ENCODE assay signal across 32 cellular contexts in the genomic region with DNA sequence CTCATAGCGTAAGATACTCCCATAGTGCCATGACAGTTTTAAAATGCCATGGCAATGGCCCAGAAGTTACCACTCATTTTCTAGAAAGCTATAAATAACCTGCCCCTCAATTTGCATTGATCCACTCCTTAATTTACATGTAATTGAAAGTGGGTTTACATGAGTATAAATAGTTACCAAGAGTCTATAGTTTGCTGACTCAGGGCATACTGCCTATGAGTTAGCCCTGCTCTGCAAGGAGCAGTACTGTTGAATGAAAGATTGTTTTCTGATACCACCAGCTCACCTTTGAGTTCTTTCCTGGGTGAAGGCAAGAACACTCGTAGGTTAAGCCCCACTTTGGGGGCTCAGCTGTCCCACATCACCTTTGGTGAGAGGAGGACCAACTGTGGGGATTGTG. TPM values are rescaled to one million over a fixed set of nuclear protein-coding genes. Genes with fewer than 3 reads are reported as not detected.
"Had no signal": no experiment of that assay in that cellular context is flagged by ENCODE, and none has a peak within 500 bp of the region (broad histone marks: within the 10 kb centered on the region; RNA-seq: fewer than 3 reads in every experiment).

No MANE protein-coding gene starts in this region.

- H3K27me3 ChIP-seq: ascending aorta, foreskin keratinocyte had no signal

- H3K27ac Mint-ChIP-seq: activated CD4-positive, alpha-beta memory T cell treated with anti-CD3 and anti-CD28 coated beads, Interleukin-2, amount 10 ng/mL, durations not matched to agents 7 days and 5 days; activated CD4-positive, alpha-beta T cell treated with anti-CD3 and anti-CD28 coated beads, Interleukin-2, amount 10 ng/mL, durations not matched to agents 7 days and 5 days; activated naive CD4-positive, alpha-beta T cell treated with anti-CD3 and anti-CD28 coated beads, Interleukin-2, amount 10 ng/mL, durations not matched to agents 7 days and 5 days; activated naive CD4-positive, alpha-beta T cell treated with anti-CD3 and anti-CD28 coated beads, Interleukin-2, amount 50 U/mL, for 72 hours; activated naive CD8-positive, alpha-beta T cell treated with anti-CD3 and anti-CD28 coated beads, Interleukin-2, amount 10 ng/mL, durations not matched to agents 7 days and 5 days; activated T-cell treated with anti-CD3 and anti-CD28 coated beads, Interleukin-2, amount 50 U/mL, for 24 hours; activated T-cell treated with anti-CD3 and anti-CD28 coated beads, Interleukin-2, amount 50 U/mL, for 72 hours; brain; dendritic cell treated with granulocyte-macrophage colony-stimulating factor and Interleukin-4, amounts not matched to agents 40 ng/mL and 50 ng/mL, for 4 days; WTC11 had no signal

- H3K9me3 Mint-ChIP-seq: activated CD4-positive, alpha-beta memory T cell treated with anti-CD3 and anti-CD28 coated beads, Interleukin-2, amount 10 ng/mL, durations not matched to agents 7 days and 5 days; activated CD4-positive, alpha-beta T cell treated with anti-CD3 and anti-CD28 coated beads, Interleukin-2, amount 10 ng/mL, durations not matched to agents 7 days and 5 days; activated naive CD4-positive, alpha-beta T cell treated with anti-CD3 and anti-CD28 coated beads, Interleukin-2, amount 10 ng/mL, durations not matched to agents 7 days and 5 days; activated naive CD4-positive, alpha-beta T cell treated with anti-CD3 and anti-CD28 coated beads, Interleukin-2, amount 50 U/mL, for 72 hours; activated naive CD8-positive, alpha-beta T cell treated with anti-CD3 and anti-CD28 coated beads, Interleukin-2, amount 10 ng/mL, durations not matched to agents 7 days and 5 days; activated T-cell treated with anti-CD3 and anti-CD28 coated beads, Interleukin-2, amount 50 U/mL, for 24 hours; activated T-cell treated with anti-CD3 and anti-CD28 coated beads, Interleukin-2, amount 50 U/mL, for 72 hours; brain; dendritic cell treated with granulocyte-macrophage colony-stimulating factor and Interleukin-4, amounts not matched to agents 40 ng/mL and 50 ng/mL, for 4 days had no signal

- H3K27ac ChIP-seq: ascending aorta, breast epithelium, cardiac muscle cell, coronary artery, dorsolateral prefrontal cortex, esophagus muscularis mucosa, foreskin keratinocyte, gastrocnemius medialis, heart left ventricle had no signal

- H3K4me3 ChIP-seq: ascending aorta, breast epithelium, cardiac muscle cell, coronary artery, dorsolateral prefrontal cortex, esophagus muscularis mucosa, gastrocnemius medialis, heart left ventricle had no signal

- H3K9me3 ChIP-seq: ascending aorta, esophagus muscularis mucosa, gastrocnemius medialis, heart left ventricle had no signal

- H3K4me1 ChIP-seq: ascending aorta, breast epithelium, esophagus muscularis mucosa, foreskin keratinocyte, gastrocnemius medialis, heart left ventricle had no signal

- ATAC-seq: activated naive CD4-positive, alpha-beta T cell treated with anti-CD3 and anti-CD28 coated beads, Interleukin-2, amount 50 U/mL, for 72 hours; activated T-cell treated with anti-CD3 and anti-CD28 coated beads, Interleukin-2, amount 50 U/mL, for 72 hours; foreskin keratinocyte; gastrocnemius medialis; heart left ventricle; WTC11 had no signal

- H3K4me1 Mint-ChIP-seq: activated CD4-positive, alpha-beta T cell treated with anti-CD3 and anti-CD28 coated beads, Interleukin-2, amount 10 ng/mL, durations not matched to agents 7 days and 5 days; activated naive CD4-positive, alpha-beta T cell treated with anti-CD3 and anti-CD28 coated beads, Interleukin-2, amount 10 ng/mL, durations not matched to agents 7 days and 5 days; WTC11 had no signal

- H3K36me3 ChIP-seq: ascending aorta, breast epithelium, cardiac muscle cell, esophagus muscularis mucosa, gastrocnemius medialis, heart left ventricle had no signal

- H3K36me3 Mint-ChIP-seq: activated naive CD4-positive, alpha-beta T cell treated with anti-CD3 and anti-CD28 coated beads, Interleukin-2, amount 10 ng/mL, durations not matched to agents 7 days and 5 days; activated naive CD4-positive, alpha-beta T cell treated with anti-CD3 and anti-CD28 coated beads, Interleukin-2, amount 50 U/mL, for 72 hours; activated naive CD8-positive, alpha-beta T cell treated with anti-CD3 and anti-CD28 coated beads, Interleukin-2, amount 10 ng/mL, durations not matched to agents 7 days and 5 days; brain had no signal

- DNase-seq: activated CD4-positive, alpha-beta memory T cell treated with anti-CD3 and anti-CD28 coated beads, Interleukin-2, amount 10 ng/mL, durations not matched to agents 7 days and 5 days; activated CD4-positive, alpha-beta T cell treated with anti-CD3 and anti-CD28 coated beads for 1 hour; activated CD4-positive, alpha-beta T cell treated with anti-CD3 and anti-CD28 coated beads for 4 hours; activated CD4-positive, alpha-beta T cell treated with anti-CD3 and anti-CD28 coated beads, Interleukin-2, amount 10 ng/mL, durations not matched to agents 7 days and 5 days; activated CD4-positive, alpha-beta T cell treated with anti-CD3 and anti-CD28 coated beads, Interleukin-2, amount 50 U/mL, for 4 hours; activated CD8-positive, alpha-beta memory T cell treated with anti-CD3 and anti-CD28 coated beads, Interleukin-2, amount 50 U/mL, for 48 hours; activated gamma-delta T cell; activated naive CD4-positive, alpha-beta T cell; activated naive CD4-positive, alpha-beta T cell treated with anti-CD3 and anti-CD28 coated beads, Interleukin-2, amount 10 ng/mL, durations not matched to agents 7 days and 5 days; activated naive CD8-positive, alpha-beta T cell treated with anti-CD3 and anti-CD28 coated beads, Interleukin-2, amount 10 ng/mL, durations not matched to agents 7 days and 5 days; activated T-cell treated with anti-CD3 and anti-CD28 coated beads for 4 hours; activated T-cell treated with anti-CD3 and anti-CD28 coated beads, Interleukin-2, amount 50 U/mL, for 24 hours; activated T-cell treated with anti-CD3 and anti-CD28 coated beads, Interleukin-2, amount 50 U/mL, for 72 hours; central memory CD4-positive, alpha-beta T cell; dorsolateral prefrontal cortex; effector memory CD4-positive, alpha-beta T cell; erythroblast; foreskin keratinocyte; gastrocnemius medialis; glutamatergic neuron; heart left ventricle; T-helper 2 cell had no signal

- H3K4me3 Mint-ChIP-seq: activated CD4-positive, alpha-beta memory T cell treated with anti-CD3 and anti-CD28 coated beads, Interleukin-2, amount 10 ng/mL, durations not matched to agents 7 days and 5 days; activated CD4-positive, alpha-beta T cell treated with anti-CD3 and anti-CD28 coated beads, Interleukin-2, amount 10 ng/mL, durations not matched to agents 7 days and 5 days; activated naive CD4-positive, alpha-beta T cell treated with anti-CD3 and anti-CD28 coated beads, Interleukin-2, amount 10 ng/mL, durations not matched to agents 7 days and 5 days; activated naive CD8-positive, alpha-beta T cell treated with anti-CD3 and anti-CD28 coated beads, Interleukin-2, amount 10 ng/mL, durations not matched to agents 7 days and 5 days; activated T-cell treated with anti-CD3 and anti-CD28 coated beads, Interleukin-2, amount 50 U/mL, for 24 hours; activated T-cell treated with anti-CD3 and anti-CD28 coated beads, Interleukin-2, amount 50 U/mL, for 72 hours; brain; dendritic cell treated with granulocyte-macrophage colony-stimulating factor and Interleukin-4, amounts not matched to agents 40 ng/mL and 50 ng/mL, for 4 days; WTC11 had no signal

RNA-seq across cellular contexts. Expression of a gene that starts 6.3 kb away (rescaled TPM):
- total RNA-seq: ascending aorta had no signal

RNA-seq across cellular contexts. Expression of a gene that starts 30.8 kb away (rescaled TPM):
- total RNA-seq: activated CD4-positive, alpha-beta T cell treated with anti-CD3 and anti-CD28 coated beads, Interleukin-2, amount 10 ng/mL, durations not matched to agents 7 days and 5 days; activated naive CD8-positive, alpha-beta T cell treated with anti-CD3 and anti-CD28 coated beads, Interleukin-2, amount 10 ng/mL, durations not matched to agents 7 days and 5 days; ascending aorta; cardiac muscle cell; cerebellum; esophagus muscularis mucosa; foreskin keratinocyte; gastrocnemius medialis; heart left ventricle; WTC11 had no signal
- polyA plus RNA-seq: cardiac muscle cell, foreskin keratinocyte, heart left ventricle had no signal
